In genomic region chr2:73827660-73828388, GRCh38 we compare ENCODE assay signal across 8 cellular contexts. TPM values are rescaled to one million over a fixed set of nuclear protein-coding genes. Genes with fewer than 3 reads are reported as not detected.
DNase-seq lines count a peak whose midpoint lies in the region; ATAC-seq and TF ChIP-seq lines count a peak whose summit lies in the region.

No MANE protein-coding gene starts in this region.

- TF ChIP-seq POLR2A in heart left ventricle (IDR thresholded peaks at IDR 0.05) = no peak

- peaks cover 43% of the 10 kb centered on the region for H3K36me3 Mint-ChIP-seq in activated T-helper 17 cell treated with anti-CD3 and anti-CD28 coated beads, Interleukin-2, amount 50 U/mL, for 72 hours (ENCODE audit: low read depth)
- peaks cover 5% of the 10 kb centered on the region for H3K36me3 Mint-ChIP-seq in type B pancreatic cell
- H3K36me3 Mint-ChIP-seq in glutamatergic neuron (ENCODE audit: unreplicated experiment) = no peaks in the 10 kb centered on the region

- peaks cover 3% of the 10 kb centered on the region for H3K9me3 Mint-ChIP-seq in activated T-helper 17 cell treated with anti-CD3 and anti-CD28 coated beads, Interleukin-2, amount 50 U/mL, for 72 hours
- H3K9me3 Mint-ChIP-seq in type B pancreatic cell (peaks cover 5% of the 10 kb centered on the region), glutamatergic neuron (ENCODE audit: unreplicated experiment) (peaks cover 2% of the 10 kb centered on the region)

- peaks cover 32% of the 10 kb centered on the region for H3K4me1 Mint-ChIP-seq in activated T-helper 17 cell treated with anti-CD3 and anti-CD28 coated beads, Interleukin-2, amount 50 U/mL, for 72 hours
- H3K4me1 Mint-ChIP-seq in type B pancreatic cell (ENCODE audit: unreplicated experiment) (peaks cover 23% of the 10 kb centered on the region), glutamatergic neuron (ENCODE audit: low read depth, unreplicated experiment) (peaks cover 9% of the 10 kb centered on the region)

- intact Hi-C loops in heart left ventricle (cut with DNase I) (loop anchor here in 4 of 10 donors (10.0 kb wide), 7 partner anchors 157 to 757 kb away; partner anchors contain the start of genes TET3 (in 4 of the 4) and BOLA3 (in 2 of the 4)), Right ventricle myocardium superior (cut with DNase I) (loop anchor here (10.0 kb wide), 4 partner anchors 317 to 757 kb away; partner anchors contain the start of gene BOLA3)

- H3K36me3 ChIP-seq in heart left ventricle = peaks cover 0 to 22% (median 17%) of the 10 kb centered on the region in 9 donors

- H3K4me1 ChIP-seq in heart left ventricle (peaks cover 0 to 37% (median 15%) of the 10 kb centered on the region in 12 donors), mononuclear cell (ENCODE audit: insufficient read depth, low read length) (peaks cover 22% of the 10 kb centered on the region)

- H3K4me3 Mint-ChIP-seq in activated T-helper 17 cell treated with anti-CD3 and anti-CD28 coated beads, Interleukin-2, amount 50 U/mL, for 72 hours = peak overlapping the region; percentile 94
- H3K4me3 Mint-ChIP-seq in type B pancreatic cell (peak overlapping the region; percentile 58), glutamatergic neuron (ENCODE audit: unreplicated experiment) (no peak overlapping the region)

- WGBS in heart left ventricle, 4 donors = 74 to 79% (median 77%) methylated on average over 9 of the region's 9 CpGs

- H3K4me3 ChIP-seq in heart left ventricle (peak overlapping the region in 11 of 12 donors; percentile 71 to 97 (median 91)), mononuclear cell (ENCODE audit: low read length) (peak overlapping the region; percentile 87)

- peak overlapping the region; percentile 81 for H3K27ac Mint-ChIP-seq in activated T-helper 17 cell treated with anti-CD3 and anti-CD28 coated beads, Interleukin-2, amount 50 U/mL, for 72 hours
- H3K27ac Mint-ChIP-seq in type B pancreatic cell (peak overlapping the region; percentile 8), glutamatergic neuron (ENCODE audit: unreplicated experiment) (no peak overlapping the region)

- no peak for DNase-seq in heart left ventricle
- no peak for DNase-seq in Right ventricle myocardium superior
- DNase-seq in type B pancreatic cell (ENCODE audit: extremely low spot score, unreplicated experiment) = no peak
- no peak for DNase-seq in cerebellum (ENCODE audit: low spot score)
- no peak for DNase-seq in glutamatergic neuron

- no peaks in the 10 kb centered on the region for H3K27me3 ChIP-seq in heart left ventricle
- no peaks in the 10 kb centered on the region for H3K27me3 ChIP-seq in mononuclear cell (ENCODE audit: insufficient read depth, low read length)

- H3K27ac ChIP-seq in heart left ventricle = peak overlapping the region in 9 of 12 donors; percentile 57 to 99 (median 95)

- TF ChIP-seq CTCF in heart left ventricle (IDR thresholded peaks at IDR 0.05) = no peak
- TF ChIP-seq CTCF in type B pancreatic cell (conservative IDR thresholded peaks at IDR 0.05) = no peak
- TF ChIP-seq CTCF in glutamatergic neuron (IDR thresholded peaks at IDR 0.05; ENCODE audit: partially characterized antibody, unreplicated experiment) = no peak

- H3K9me3 ChIP-seq in heart left ventricle (no peaks in the 10 kb centered on the region), mononuclear cell (ENCODE audit: low read depth, low read length) (no peaks in the 10 kb centered on the region)

- H3K27me3 Mint-ChIP-seq in activated T-helper 17 cell treated with anti-CD3 and anti-CD28 coated beads, Interleukin-2, amount 50 U/mL, for 72 hours = no peaks in the 10 kb centered on the region
- H3K27me3 Mint-ChIP-seq in type B pancreatic cell (peaks cover 25% of the 10 kb centered on the region), glutamatergic neuron (ENCODE audit: unreplicated experiment) (peaks cover 1% of the 10 kb centered on the region)

- ATAC-seq in heart left ventricle (no peak), Right ventricle myocardium superior (ENCODE audit: poor library complexity) (no peak), GM21786 (IDR thresholded peaks at IDR 0.05; ENCODE audit: unreplicated experiment) (no peak)
- no peak for ATAC-seq in activated T-helper 17 cell treated with anti-CD3 and anti-CD28 coated beads, Interleukin-2, amount 50 U/mL, for 72 hours (replicated peaks)

RNA-seq across cellular contexts. Expression of gene STAMBP, which starts 0.9 kb away (rescaled TPM):
- 10 to 100 TPM; 27.2 to 38.0 (median 34.4) TPM for total RNA-seq in heart left ventricle
- 10 to 100 TPM; 13.2 to 29.2 TPM for polyA plus RNA-seq in heart left ventricle
- total RNA-seq in Right ventricle myocardium superior = 27.7 TPM
- total RNA-seq in activated T-helper 17 cell treated with anti-CD3 and anti-CD28 coated beads, Interleukin-2, amount 50 U/mL, for 72 hours = 100 to 1,000 TPM in 1 of 2 donors, 10 to 100 TPM in 1; 59.5 to 152 TPM
- 8.8 TPM for total RNA-seq in mononuclear cell
- total RNA-seq in type B pancreatic cell (ENCODE audit: low replicate concordance) = 39.0 and 41.0 TPM in 2 replicates
- 16.0 TPM for total RNA-seq in cerebellum
- 48.9 TPM for total RNA-seq in glutamatergic neuron (ENCODE audit: unreplicated experiment)

RNA-seq across cellular contexts. Expression of gene C2orf78, which starts 43.8 kb away (rescaled TPM):
- total RNA-seq in heart left ventricle = not detected
- polyA plus RNA-seq in heart left ventricle = not detected
- total RNA-seq in Right ventricle myocardium superior = not detected
- total RNA-seq in activated T-helper 17 cell treated with anti-CD3 and anti-CD28 coated beads, Interleukin-2, amount 50 U/mL, for 72 hours = under 1 TPM in 1 of 2 donors, not detected in 1; 0.08 TPM
- total RNA-seq in mononuclear cell = not detected
- total RNA-seq in type B pancreatic cell (ENCODE audit: low replicate concordance) = not detected in 2 replicates
- not detected for total RNA-seq in cerebellum
- total RNA-seq in glutamatergic neuron (ENCODE audit: unreplicated experiment) = not detected

RNA-seq across cellular contexts. Expression of gene DUSP11, which starts 47.9 kb away (rescaled TPM):
- 10 to 100 TPM in 6 of 9 donors, 1 to 10 TPM in 3; 6.7 to 13.8 (median 11.0) TPM for total RNA-seq in heart left ventricle
- polyA plus RNA-seq in heart left ventricle = 10 to 100 TPM in 1 of 2 donors, 1 to 10 TPM in 1; 8.7 to 10.5 TPM
- total RNA-seq in Right ventricle myocardium superior = 11.4 TPM
- 10 to 100 TPM; 36.7 to 41.0 TPM for total RNA-seq in activated T-helper 17 cell treated with anti-CD3 and anti-CD28 coated beads, Interleukin-2, amount 50 U/mL, for 72 hours
- total RNA-seq in mononuclear cell = 84.5 TPM
- 26.1 and 30.9 TPM in 2 replicates for total RNA-seq in type B pancreatic cell (ENCODE audit: low replicate concordance)
- total RNA-seq in cerebellum = 27.1 TPM
- 20.8 TPM for total RNA-seq in glutamatergic neuron (ENCODE audit: unreplicated experiment)
